3 cellular contexts compared by ENCODE assay signal in the genomic region with DNA sequence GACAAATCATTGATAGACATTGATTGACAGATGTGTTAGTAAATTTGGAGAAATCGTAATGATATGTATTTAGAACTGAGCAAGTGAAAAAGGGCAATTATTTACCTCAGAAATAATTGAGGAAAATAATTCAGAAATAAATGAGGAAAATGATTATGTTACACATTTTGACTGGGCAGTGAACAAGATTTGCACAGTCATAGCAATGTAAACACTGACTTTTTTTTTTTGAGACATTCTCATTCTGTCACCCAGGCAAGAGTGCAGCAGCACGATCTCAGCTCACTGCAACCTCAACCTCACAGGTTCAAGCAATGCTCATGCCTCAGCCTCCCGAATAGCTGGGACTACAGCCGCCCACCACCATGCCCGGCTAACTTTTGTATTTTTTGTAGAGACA.
A peak's percentile ranks its signal among the peaks of the same experiment; 100 is the strongest.
TF ChIP-seq lines count a peak whose summit lies in the region.

No MANE protein-coding gene starts in this region.

TF ChIP-seq in HepG2, 621 proteins besides CTCF, POLR2A, EP300 and RAD21:
- TF ChIP-seq ZNF180 (CRISPR knock-in tag; IDR thresholded peaks at IDR 0.05; ENCODE audit: borderline replicate concordance, low read depth), result no peak
- TF ChIP-seq, protein P1, sequence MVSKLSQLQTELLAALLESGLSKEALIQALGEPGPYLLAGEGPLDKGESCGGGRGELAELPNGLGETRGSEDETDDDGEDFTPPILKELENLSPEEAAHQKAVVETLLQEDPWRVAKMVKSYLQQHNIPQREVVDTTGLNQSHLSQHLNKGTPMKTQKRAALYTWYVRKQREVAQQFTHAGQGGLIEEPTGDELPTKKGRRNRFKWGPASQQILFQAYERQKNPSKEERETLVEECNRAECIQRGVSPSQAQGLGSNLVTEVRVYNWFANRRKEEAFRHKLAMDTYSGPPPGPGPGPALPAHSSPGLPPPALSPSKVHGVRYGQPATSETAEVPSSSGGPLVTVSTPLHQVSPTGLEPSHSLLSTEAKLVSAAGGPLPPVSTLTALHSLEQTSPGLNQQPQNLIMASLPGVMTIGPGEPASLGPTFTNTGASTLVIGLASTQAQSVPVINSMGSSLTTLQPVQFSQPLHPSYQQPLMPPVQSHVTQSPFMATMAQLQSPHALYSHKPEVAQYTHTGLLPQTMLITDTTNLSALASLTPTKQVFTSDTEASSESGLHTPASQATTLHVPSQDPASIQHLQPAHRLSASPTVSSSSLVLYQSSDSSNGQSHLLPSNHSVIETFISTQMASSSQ (IDR thresholded peaks at IDR 0.05; ENCODE audit: low read depth), result no peak
- TF ChIP-seq, protein P1 (CRISPR knock-in tag; IDR thresholded peaks at IDR 0.05; ENCODE audit: borderline replicate concordance), result no peak
- TF ChIP-seq NFE2L2 (IDR thresholded peaks at IDR 0.05; ENCODE audit: low read length), result 0 out of 2 replicates have a peak, but pooled peaks have one; percentile 24
- TF ChIP-seq, protein P2, sequence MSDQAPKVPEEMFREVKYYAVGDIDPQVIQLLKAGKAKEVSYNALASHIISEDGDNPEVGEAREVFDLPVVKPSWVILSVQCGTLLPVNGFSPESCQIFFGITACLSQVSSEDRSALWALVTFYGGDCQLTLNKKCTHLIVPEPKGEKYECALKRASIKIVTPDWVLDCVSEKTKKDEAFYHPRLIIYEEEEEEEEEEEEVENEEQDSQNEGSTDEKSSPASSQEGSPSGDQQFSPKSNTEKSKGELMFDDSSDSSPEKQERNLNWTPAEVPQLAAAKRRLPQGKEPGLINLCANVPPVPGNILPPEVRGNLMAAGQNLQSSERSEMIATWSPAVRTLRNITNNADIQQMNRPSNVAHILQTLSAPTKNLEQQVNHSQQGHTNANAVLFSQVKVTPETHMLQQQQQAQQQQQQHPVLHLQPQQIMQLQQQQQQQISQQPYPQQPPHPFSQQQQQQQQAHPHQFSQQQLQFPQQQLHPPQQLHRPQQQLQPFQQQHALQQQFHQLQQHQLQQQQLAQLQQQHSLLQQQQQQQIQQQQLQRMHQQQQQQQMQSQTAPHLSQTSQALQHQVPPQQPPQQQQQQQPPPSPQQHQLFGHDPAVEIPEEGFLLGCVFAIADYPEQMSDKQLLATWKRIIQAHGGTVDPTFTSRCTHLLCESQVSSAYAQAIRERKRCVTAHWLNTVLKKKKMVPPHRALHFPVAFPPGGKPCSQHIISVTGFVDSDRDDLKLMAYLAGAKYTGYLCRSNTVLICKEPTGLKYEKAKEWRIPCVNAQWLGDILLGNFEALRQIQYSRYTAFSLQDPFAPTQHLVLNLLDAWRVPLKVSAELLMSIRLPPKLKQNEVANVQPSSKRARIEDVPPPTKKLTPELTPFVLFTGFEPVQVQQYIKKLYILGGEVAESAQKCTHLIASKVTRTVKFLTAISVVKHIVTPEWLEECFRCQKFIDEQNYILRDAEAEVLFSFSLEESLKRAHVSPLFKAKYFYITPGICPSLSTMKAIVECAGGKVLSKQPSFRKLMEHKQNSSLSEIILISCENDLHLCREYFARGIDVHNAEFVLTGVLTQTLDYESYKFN (CRISPR knock-in tag; conservative IDR thresholded peaks at IDR 0.05), result no peak

TF ChIP-seq in HEK293T, 16 proteins besides CTCF, POLR2A, EP300 and RAD21:
- TF ChIP-seq HDGF (IDR thresholded peaks at IDR 0.05; ENCODE audit: borderline replicate concordance) (no peak), ARNT (IDR thresholded peaks at IDR 0.05) (no peak)
- TF ChIP-seq, protein P3, sequence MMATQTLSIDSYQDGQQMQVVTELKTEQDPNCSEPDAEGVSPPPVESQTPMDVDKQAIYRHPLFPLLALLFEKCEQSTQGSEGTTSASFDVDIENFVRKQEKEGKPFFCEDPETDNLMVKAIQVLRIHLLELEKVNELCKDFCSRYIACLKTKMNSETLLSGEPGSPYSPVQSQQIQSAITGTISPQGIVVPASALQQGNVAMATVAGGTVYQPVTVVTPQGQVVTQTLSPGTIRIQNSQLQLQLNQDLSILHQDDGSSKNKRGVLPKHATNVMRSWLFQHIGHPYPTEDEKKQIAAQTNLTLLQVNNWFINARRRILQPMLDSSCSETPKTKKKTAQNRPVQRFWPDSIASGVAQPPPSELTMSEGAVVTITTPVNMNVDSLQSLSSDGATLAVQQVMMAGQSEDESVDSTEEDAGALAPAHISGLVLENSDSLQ (IDR thresholded peaks at IDR 0.05), result peak; percentile 47; the same call in 1 of the 2 replicates

TF ChIP-seq in K562, 482 proteins besides CTCF, POLR2A, EP300 and RAD21:
- no peak for TF ChIP-seq MEF2A (IDR thresholded peaks at IDR 0.05; ENCODE audit: control insufficient read depth, low read depth, low read length)
- TF ChIP-seq, protein P4, sequence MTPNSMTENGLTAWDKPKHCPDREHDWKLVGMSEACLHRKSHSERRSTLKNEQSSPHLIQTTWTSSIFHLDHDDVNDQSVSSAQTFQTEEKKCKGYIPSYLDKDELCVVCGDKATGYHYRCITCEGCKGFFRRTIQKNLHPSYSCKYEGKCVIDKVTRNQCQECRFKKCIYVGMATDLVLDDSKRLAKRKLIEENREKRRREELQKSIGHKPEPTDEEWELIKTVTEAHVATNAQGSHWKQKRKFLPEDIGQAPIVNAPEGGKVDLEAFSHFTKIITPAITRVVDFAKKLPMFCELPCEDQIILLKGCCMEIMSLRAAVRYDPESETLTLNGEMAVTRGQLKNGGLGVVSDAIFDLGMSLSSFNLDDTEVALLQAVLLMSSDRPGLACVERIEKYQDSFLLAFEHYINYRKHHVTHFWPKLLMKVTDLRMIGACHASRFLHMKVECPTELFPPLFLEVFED (CRISPR knock-in tag; conservative IDR thresholded peaks at IDR 0.05), result no peak
- TF ChIP-seq, protein P5, sequence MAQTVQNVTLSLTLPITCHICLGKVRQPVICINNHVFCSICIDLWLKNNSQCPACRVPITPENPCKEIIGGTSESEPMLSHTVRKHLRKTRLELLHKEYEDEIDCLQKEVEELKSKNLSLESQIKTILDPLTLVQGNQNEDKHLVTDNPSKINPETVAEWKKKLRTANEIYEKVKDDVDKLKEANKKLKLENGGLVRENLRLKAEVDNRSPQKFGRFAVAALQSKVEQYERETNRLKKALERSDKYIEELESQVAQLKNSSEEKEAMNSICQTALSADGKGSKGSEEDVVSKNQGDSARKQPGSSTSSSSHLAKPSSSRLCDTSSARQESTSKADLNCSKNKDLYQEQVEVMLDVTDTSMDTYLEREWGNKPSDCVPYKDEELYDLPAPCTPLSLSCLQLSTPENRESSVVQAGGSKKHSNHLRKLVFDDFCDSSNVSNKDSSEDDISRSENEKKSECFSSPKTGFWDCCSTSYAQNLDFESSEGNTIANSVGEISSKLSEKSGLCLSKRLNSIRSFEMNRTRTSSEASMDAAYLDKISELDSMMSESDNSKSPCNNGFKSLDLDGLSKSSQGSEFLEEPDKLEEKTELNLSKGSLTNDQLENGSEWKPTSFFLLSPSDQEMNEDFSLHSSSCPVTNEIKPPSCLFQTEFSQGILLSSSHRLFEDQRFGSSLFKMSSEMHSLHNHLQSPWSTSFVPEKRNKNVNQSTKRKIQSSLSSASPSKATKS (CRISPR knock-in tag; IDR thresholded peaks at IDR 0.05), result no peak
- TF ChIP-seq BACH1 (tag; IDR thresholded peaks at IDR 0.05), result no peak
- no peak for TF ChIP-seq ARNT (IDR thresholded peaks at IDR 0.05)
- no peak for TF ChIP-seq ZNF785 (CRISPR knock-in tag; IDR thresholded peaks at IDR 0.05)
- TF ChIP-seq ZNF384 (IDR thresholded peaks at IDR 0.05; ENCODE audit: low read depth, low read length), result peak; percentile 50; the same call in 1 of the 2 replicates
- TF ChIP-seq, protein P6, sequence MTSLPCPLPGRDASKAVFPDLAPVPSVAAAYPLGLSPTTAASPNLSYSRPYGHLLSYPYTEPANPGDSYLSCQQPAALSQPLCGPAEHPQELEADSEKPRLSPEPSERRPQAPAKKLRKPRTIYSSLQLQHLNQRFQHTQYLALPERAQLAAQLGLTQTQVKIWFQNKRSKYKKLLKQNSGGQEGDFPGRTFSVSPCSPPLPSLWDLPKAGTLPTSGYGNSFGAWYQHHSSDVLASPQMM (CRISPR knock-in tag; IDR thresholded peaks at IDR 0.05), result no peak
- TF ChIP-seq HNRNPLL (IDR thresholded peaks at IDR 0.05; ENCODE audit: low read depth, low read length, poor library complexity, severe bottlenecking), result no peak
- peak; percentile 80 for TF ChIP-seq MAFG (tag; conservative IDR thresholded peaks at IDR 0.05)
- 0 out of 4 replicates have a peak, but pooled peaks of 1 of the 2 experiments have one; percentile 32 for TF ChIP-seq FOXA3 (CRISPR knock-in tag; conservative IDR thresholded peaks at IDR 0.05 in 1 of 2, IDR thresholded peaks at IDR 0.05 in 1 of 2)
- no peak for TF ChIP-seq ZNF408 (CRISPR knock-in tag; IDR thresholded peaks at IDR 0.05; ENCODE audit: low read depth)
- TF ChIP-seq C11orf30 (IDR thresholded peaks at IDR 0.05; ENCODE audit: low read depth), result peak; percentile 54; the same call in 1 of the 2 replicates
- TF ChIP-seq NCOA1 (IDR thresholded peaks at IDR 0.05; ENCODE audit: low read depth), result no peak
- no peak for TF ChIP-seq BRCA1 (IDR thresholded peaks at IDR 0.05)
- TF ChIP-seq BRCA1 (CRISPR knock-in tag; IDR thresholded peaks at IDR 0.05), result no peak
- no peak for TF ChIP-seq ZNF311 (CRISPR knock-in tag; IDR thresholded peaks at IDR 0.05)
- TF ChIP-seq CEBPG (CRISPR knock-in tag; IDR thresholded peaks at IDR 0.05), result no peak
- TF ChIP-seq CEBPG (tag; conservative IDR thresholded peaks at IDR 0.05 in 1 of 2, IDR thresholded peaks at IDR 0.05 in 1 of 2), result no peak
- TF ChIP-seq RBM22 (IDR thresholded peaks at IDR 0.05; ENCODE audit: low read depth, low read length, poor library complexity, severe bottlenecking), result no peak
- TF ChIP-seq ZNF75A (CRISPR knock-in tag; IDR thresholded peaks at IDR 0.05), result no peak
- TF ChIP-seq POLR2AphosphoS5 (IDR thresholded peaks at IDR 0.05; ENCODE audit: control insufficient read depth, insufficient read depth, low read depth, low read length), result no peak
- peak; percentile 74 for TF ChIP-seq ZNF316 (IDR thresholded peaks at IDR 0.05)
- TF ChIP-seq XRCC4 (IDR thresholded peaks at IDR 0.05; ENCODE audit: extremely low read depth, insufficient read depth, insufficient read length), result no peak
- no peak for TF ChIP-seq CAMTA2 (CRISPR knock-in tag; conservative IDR thresholded peaks at IDR 0.05)
- TF ChIP-seq, protein P7, sequence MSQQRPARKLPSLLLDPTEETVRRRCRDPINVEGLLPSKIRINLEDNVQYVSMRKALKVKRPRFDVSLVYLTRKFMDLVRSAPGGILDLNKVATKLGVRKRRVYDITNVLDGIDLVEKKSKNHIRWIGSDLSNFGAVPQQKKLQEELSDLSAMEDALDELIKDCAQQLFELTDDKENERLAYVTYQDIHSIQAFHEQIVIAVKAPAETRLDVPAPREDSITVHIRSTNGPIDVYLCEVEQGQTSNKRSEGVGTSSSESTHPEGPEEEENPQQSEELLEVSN (IDR thresholded peaks at IDR 0.05; ENCODE audit: borderline replicate concordance in 1 of 2, extremely low read depth in 1 of 2, insufficient read depth in 1 of 2, insufficient read length in 1 of 2, low read depth in 1 of 2, low read length in 1 of 2, poor library complexity in 1 of 2, severe bottlenecking in 1 of 2), result no peak
- 0 out of 4 replicates have a peak, but pooled peaks have one; percentile 20 to 27 for TF ChIP-seq FOXK2 (conservative IDR thresholded peaks at IDR 0.05 in 1 of 2, IDR thresholded peaks at IDR 0.05 in 1 of 2; ENCODE audit: low read depth in 2 of 2)
- peak; percentile 48; the same call in 1 of the 2 replicates for TF ChIP-seq NFE2 (IDR thresholded peaks at IDR 0.05; ENCODE audit: low read depth)
- no peak for TF ChIP-seq ZNF76 (CRISPR knock-in tag; IDR thresholded peaks at IDR 0.05; ENCODE audit: borderline replicate concordance)
- no peak for TF ChIP-seq ZNF224 (CRISPR knock-in tag; IDR thresholded peaks at IDR 0.05)
